1 cellular context compared by ENCODE assay signal in the genomic region with DNA sequence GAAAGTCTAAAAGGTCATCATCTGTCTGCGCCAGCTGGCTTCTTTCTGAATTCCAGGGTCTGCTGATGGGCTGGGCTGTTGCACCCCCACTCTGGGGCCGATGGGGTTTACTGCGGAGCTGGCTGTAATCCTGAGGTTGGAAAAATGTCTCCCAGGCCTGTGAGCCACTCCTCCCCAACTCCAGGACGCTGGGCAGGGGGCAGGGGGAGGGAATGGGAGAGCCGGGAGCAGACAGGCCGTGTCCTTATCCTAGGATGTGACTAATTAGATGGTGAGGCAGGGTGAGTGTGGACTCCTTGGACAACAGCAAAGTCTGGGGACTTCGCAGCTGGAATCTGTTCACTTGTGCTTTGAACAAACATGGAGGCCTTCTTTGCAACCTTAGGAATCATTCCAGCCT.
TF ChIP-seq lines count a peak whose summit lies in the region.

No MANE protein-coding gene starts in this region.

TF ChIP-seq in IMR-90, 13 proteins besides CTCF, POLR2A, EP300 and RAD21 (continued from another document):
- no peak for TF ChIP-seq MAFK (IDR thresholded peaks at IDR 0.05; ENCODE audit: low read depth, low read length)
- TF ChIP-seq MXI1 (IDR thresholded peaks at IDR 0.05; ENCODE audit: borderline replicate concordance, low read depth, low read length) = no peak
- TF ChIP-seq ELK1 (IDR thresholded peaks at IDR 0.05; ENCODE audit: borderline replicate concordance, low read depth, low read length) = no peak
- no peak for TF ChIP-seq SMC3 (IDR thresholded peaks at IDR 0.05; ENCODE audit: low read depth, low read length)
- TF ChIP-seq CHD1 (IDR thresholded peaks at IDR 0.05; ENCODE audit: low read depth, low read length) = no peak
- TF ChIP-seq BHLHE40 (IDR thresholded peaks at IDR 0.05; ENCODE audit: low read depth, low read length) = no peak
- no peak for TF ChIP-seq RCOR1 (IDR thresholded peaks at IDR 0.05; ENCODE audit: insufficient replicate concordance, low read length)
- TF ChIP-seq, protein P1, sequence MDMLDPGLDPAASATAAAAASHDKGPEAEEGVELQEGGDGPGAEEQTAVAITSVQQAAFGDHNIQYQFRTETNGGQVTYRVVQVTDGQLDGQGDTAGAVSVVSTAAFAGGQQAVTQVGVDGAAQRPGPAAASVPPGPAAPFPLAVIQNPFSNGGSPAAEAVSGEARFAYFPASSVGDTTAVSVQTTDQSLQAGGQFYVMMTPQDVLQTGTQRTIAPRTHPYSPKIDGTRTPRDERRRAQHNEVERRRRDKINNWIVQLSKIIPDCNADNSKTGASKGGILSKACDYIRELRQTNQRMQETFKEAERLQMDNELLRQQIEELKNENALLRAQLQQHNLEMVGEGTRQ (IDR thresholded peaks at IDR 0.05; ENCODE audit: low read depth, low read length) = no peak
- TF ChIP-seq FOS (IDR thresholded peaks at IDR 0.05; ENCODE audit: low read depth, low read length) = no peak
- TF ChIP-seq CEBPB (IDR thresholded peaks at IDR 0.05; ENCODE audit: low read depth, low read length) = no peak
